In the genomic region with DNA sequence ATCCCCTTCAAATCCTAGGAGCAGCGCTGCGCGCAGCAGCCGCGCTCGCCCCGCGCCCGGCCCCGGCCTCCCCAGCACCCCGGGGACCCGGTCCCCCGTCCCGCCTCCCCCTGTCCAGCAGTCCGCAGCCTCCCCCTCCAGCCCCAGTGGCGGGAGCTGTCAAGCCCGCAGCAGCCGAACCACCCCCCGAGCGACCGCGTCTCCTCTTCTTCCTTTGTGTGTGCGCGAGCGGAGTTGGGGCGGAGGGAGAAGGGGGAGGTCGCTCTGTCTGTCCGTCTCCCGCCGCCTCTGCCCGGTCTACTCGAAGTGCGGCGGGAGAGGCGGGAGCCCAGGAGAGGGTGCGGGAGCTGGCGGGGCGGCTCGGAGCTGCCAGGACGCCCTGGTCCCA, we compare ENCODE assay signal across 8 cellular contexts. TPM values are rescaled to one million over a fixed set of nuclear protein-coding genes. Genes with fewer than 3 reads are reported as not detected.
DNase-seq lines count a peak whose midpoint lies in the region; ATAC-seq and TF ChIP-seq lines count a peak whose summit lies in the region.

No MANE protein-coding gene starts in this region.

- TF ChIP-seq CTCF in SK-N-SH (IDR thresholded peaks at IDR 0.05), result no peak
- no peak for TF ChIP-seq CTCF in foreskin keratinocyte (conservative IDR thresholded peaks at IDR 0.05)
- no peak for TF ChIP-seq CTCF in osteocyte (IDR thresholded peaks at IDR 0.05)

- H3K9me3 ChIP-seq in SK-N-SH, result no peaks in the 10 kb centered on the region

- CTCF ChIA-PET in SK-N-SH (lab: Yijun Ruan, JAX), result interaction anchor here (0.7 to 4.4 kb wide), 10 partner anchors 43 to 272 kb away, joined by 3 to 28 read pairs (median 4); no protein-coding TSS in a partner anchor

- 10% methylated on average over 31 of the region's 40 CpGs for WGBS in SK-N-SH (ENCODE audit: low lambda C conversion rate)

- DNase-seq in NCI-H82 (lab: John Stamatoyannopoulos, UW), result peak; percentile 50
- no peak for DNase-seq in NCI-H82 treated with DMSO at 0.1 percent for 48 hours (lab: John Stamatoyannopoulos, UW; ENCODE audit: unreplicated experiment)
- no peak for DNase-seq in SK-N-SH
- no peak for DNase-seq in foreskin keratinocyte
- no peak for DNase-seq in osteocyte (ENCODE audit: extremely low spot score, unreplicated experiment)
- DNase-seq in stimulated activated CD4-positive, alpha-beta T cell treated with anti-CD3 and anti-CD28 coated beads, Interleukin-12 subunit alpha, Interleukin-12 subunit beta, amount 100 ng/mL, for 4 hours, result no peak
- no peak for DNase-seq in NCI-H2196 (lab: John Stamatoyannopoulos, UW; ENCODE audit: unreplicated experiment)

- no peaks in the 10 kb centered on the region for H3K36me3 ChIP-seq in SK-N-SH (replicated peaks in 1 of 2; ENCODE audit: control insufficient read depth in 1 of 2, insufficient read depth in 2 of 2, low read length in 1 of 2)

- H4K20me1 ChIP-seq in SK-N-SH (ENCODE audit: insufficient read depth), result no peaks in the 10 kb centered on the region

- H3K36me3 Mint-ChIP-seq in osteocyte (ENCODE audit: unreplicated experiment), result no peaks in the 10 kb centered on the region

- peak overlapping the region; percentile 59 to 61 for H3K4me3 ChIP-seq in SK-N-SH (ENCODE audit: low read depth in 2 of 2, low read length in 1 of 2)

- H3K4me1 Mint-ChIP-seq in osteocyte (ENCODE audit: unreplicated experiment), result peaks cover 8% of the 10 kb centered on the region

- H3K4me2 ChIP-seq in SK-N-SH, result peak overlapping the region; percentile 80

- H3K9me3 Mint-ChIP-seq in osteocyte (ENCODE audit: unreplicated experiment), result no peaks in the 10 kb centered on the region

- H3K4me3 Mint-ChIP-seq in osteocyte (ENCODE audit: unreplicated experiment), result peak overlapping the region; percentile 76

- no peak overlapping the region; the same call in 1 of the 2 replicates for H2AFZ ChIP-seq in SK-N-SH (ENCODE audit: low read depth)

- H3K4me1 ChIP-seq in SK-N-SH (ENCODE audit: control insufficient read depth in 1 of 2, insufficient read depth in 2 of 2, low read depth in 1 of 2, low read length in 1 of 2) (peaks cover 0 to 9% of the 10 kb centered on the region in 2 experiments; a peak in 2 of 4 replicates), foreskin keratinocyte (no peaks in the 10 kb centered on the region)

- no peaks in the 10 kb centered on the region for H3K79me2 ChIP-seq in SK-N-SH (ENCODE audit: insufficient read depth)

- H3K27me3 Mint-ChIP-seq in osteocyte (ENCODE audit: unreplicated experiment), result peaks cover 85% of the 10 kb centered on the region

- TF ChIP-seq EP300 in SK-N-SH (IDR thresholded peaks at IDR 0.05; ENCODE audit: borderline replicate concordance in 1 of 2, low read depth in 1 of 2, low read length in 1 of 2), result no peak

- POLR2A ChIA-PET in SK-N-SH (lab: Yijun Ruan, JAX), result interaction anchor here (1.2 kb wide), 1 partner anchor 13 kb away, joined by 3 read pairs; no protein-coding TSS in a partner anchor

- TF ChIP-seq RAD21 in SK-N-SH (IDR thresholded peaks at IDR 0.05; ENCODE audit: low read length), result no peak

- no peaks in the 10 kb centered on the region for H3K9me2 ChIP-seq in SK-N-SH

- ATAC-seq in foreskin keratinocyte (peak; percentile 33), GM18873 (IDR thresholded peaks at IDR 0.05; ENCODE audit: low FRiP score, unreplicated experiment) (no peak)

- H3K27ac Mint-ChIP-seq in osteocyte (ENCODE audit: unreplicated experiment), result no peak overlapping the region

- no peaks in the 10 kb centered on the region for H3F3A ChIP-seq in SK-N-SH (replicated peaks; ENCODE audit: insufficient read depth)

- H3K27ac ChIP-seq in SK-N-SH (ENCODE audit: low read depth in 2 of 2, low read length in 1 of 2) (no peak overlapping the region), foreskin keratinocyte (no peak overlapping the region)

- peaks cover 48% of the 10 kb centered on the region for H3K27me3 ChIP-seq in SK-N-SH (ENCODE audit: insufficient read depth)
- peaks cover 42% of the 10 kb centered on the region for H3K27me3 ChIP-seq in foreskin keratinocyte

- no peak overlapping the region for H3K9ac ChIP-seq in SK-N-SH

TF ChIP-seq in SK-N-SH, 30 proteins besides CTCF, POLR2A, EP300 and RAD21:
- TF ChIP-seq FOSL2 (IDR thresholded peaks at IDR 0.05; ENCODE audit: borderline replicate concordance, low read depth) (no peak), EZH2phosphoT487 (IDR thresholded peaks at IDR 0.05; ENCODE audit: borderline replicate concordance, low read depth) (no peak), TAF1 (IDR thresholded peaks at IDR 0.05; ENCODE audit: borderline replicate concordance, low read depth, low read length) (no peak), TEAD4 (IDR thresholded peaks at IDR 0.05; ENCODE audit: borderline replicate concordance, insufficient read depth) (no peak), SIN3A (IDR thresholded peaks at IDR 0.05; ENCODE audit: borderline replicate concordance, low read depth, low read length) (no peak), POLR2AphosphoS5 (IDR thresholded peaks at IDR 0.05; ENCODE audit: low read depth, low read length) (no peak), NFIC (IDR thresholded peaks at IDR 0.05; ENCODE audit: borderline replicate concordance) (no peak), TCF12 (IDR thresholded peaks at IDR 0.05) (no peak), RXRA (IDR thresholded peaks at IDR 0.05; ENCODE audit: borderline replicate concordance, low read depth) (no peak), JUND (IDR thresholded peaks at IDR 0.05) (no peak)

RNA-seq across cellular contexts. Expression of gene CHN2, which starts 0.4 kb away (rescaled TPM):
- polyA plus RNA-seq in SK-N-SH (2012; rRNA removed), result 0.02 TPM in 1 of 2 replicates, not detected in the other
- 0.13 and 0.14 TPM in 2 replicates for polyA plus RNA-seq in SK-N-SH (2012; cell fraction: cytosol; rRNA removed)
- polyA plus RNA-seq in SK-N-SH (2012; cell fraction: nucleus; rRNA removed), result 0.13 TPM in 1 of 2 replicates, not detected in the other
- 0.10 and 0.99 TPM in 2 replicates for total RNA-seq in foreskin keratinocyte
- polyA plus RNA-seq in foreskin keratinocyte, result 0.06 and 0.40 TPM in 2 replicates
- 0.64 TPM in 1 of 2 replicates, not detected in the other for total RNA-seq in osteocyte

RNA-seq across cellular contexts. Expression of gene CPVL, which starts 47.9 kb away (rescaled TPM):
- 0.16 TPM in 1 of 2 replicates, not detected in the other for polyA plus RNA-seq in SK-N-SH (2012; rRNA removed)
- 0.21 and 0.26 TPM in 2 replicates for polyA plus RNA-seq in SK-N-SH (2012; cell fraction: cytosol; rRNA removed)
- 0.08 TPM in 1 of 2 replicates, not detected in the other for polyA plus RNA-seq in SK-N-SH (2012; cell fraction: nucleus; rRNA removed)
- total RNA-seq in foreskin keratinocyte, result 1.5 and 3.2 TPM in 2 replicates
- 0.97 and 3.2 TPM in 2 replicates for polyA plus RNA-seq in foreskin keratinocyte
- 2.0 and 2.4 TPM in 2 replicates for total RNA-seq in osteocyte
